ENCODE assay signal across 23 cellular contexts in genomic region chr15:67755264-67755663, GRCh38.
"Had no signal": no experiment of that assay in that cellular context is flagged by ENCODE, and none has a peak within 500 bp of the region (broad histone marks: within the 10 kb centered on the region; RNA-seq: fewer than 3 reads in every experiment).

No MANE protein-coding gene starts in this region.

- H3K27ac Mint-ChIP-seq: activated CD4-positive, alpha-beta T cell treated with anti-CD3 and anti-CD28 coated beads, Interleukin-2, amount 10 ng/mL, durations not matched to agents 7 days and 5 days; activated T-helper 1 cell treated with anti-CD3 and anti-CD28 coated beads, Interleukin-12 subunit alpha, Interleukin-12 subunit beta, Interleukin-2, Interleukin-4 antibody, amounts not matched to agents 30 ng/mL and 10 ng/mL and 1 ng/mL, durations not matched to agents 14 hours and 24 hours and 36 hours; dendritic cell treated with granulocyte-macrophage colony-stimulating factor and Interleukin-4, amounts not matched to agents 40 ng/mL and 50 ng/mL, for 4 days; neural progenitor cell; stimulated activated memory B cell treated with anti-CD40 and anti-IgM and Interleukin-4, amounts not matched to agents 10 μg/mL and 1 μg/mL and 100 μg/mL, for 72 hours had no signal

- ATAC-seq: foreskin keratinocyte; left colon; psoas muscle; stimulated activated memory B cell treated with anti-CD40 and anti-IgM and Interleukin-4, amounts not matched to agents 10 μg/mL and 1 μg/mL and 100 μg/mL, for 72 hours had no signal

- DNase-seq: activated CD4-positive, alpha-beta T cell treated with anti-CD3 and anti-CD28 coated beads, Interleukin-2, amount 10 ng/mL, durations not matched to agents 7 days and 5 days; activated CD4-positive, CD25-positive, alpha-beta regulatory T cell treated with anti-CD3 and anti-CD28 coated beads, Interleukin-2, amount 50 U/mL, for 72 hours; activated CD8-positive, alpha-beta memory T cell treated with anti-CD3 and anti-CD28 coated beads, Interleukin-2, amount 50 U/mL, for 4 hours; activated gamma-delta T cell; activated naive CD4-positive, alpha-beta T cell treated with anti-CD3 and anti-CD28 coated beads, Interleukin-2, amount 50 U/mL, for 16 hours; activated T-cell treated with anti-CD3 and anti-CD28 coated beads, Interleukin-2, amount 50 U/mL, for 1 hour; effector CD4-positive, alpha-beta T cell; foreskin keratinocyte; heart left ventricle; kidney; left colon; mammary epithelial cell; occipital lobe; psoas muscle; sigmoid colon; small intestine; stimulated activated CD4-positive, alpha-beta T cell treated with anti-CD3 and anti-CD28 coated beads, Interleukin-4, amount 100 ng/mL, for 24 hours had no signal

- H3K4me3 Mint-ChIP-seq: activated CD4-positive, alpha-beta T cell treated with anti-CD3 and anti-CD28 coated beads, Interleukin-2, amount 10 ng/mL, durations not matched to agents 7 days and 5 days; activated T-helper 1 cell treated with anti-CD3 and anti-CD28 coated beads, Interleukin-12 subunit alpha, Interleukin-12 subunit beta, Interleukin-2, Interleukin-4 antibody, amounts not matched to agents 30 ng/mL and 10 ng/mL and 1 ng/mL, durations not matched to agents 14 hours and 24 hours and 36 hours; central memory CD8-positive, alpha-beta T cell; dendritic cell treated with granulocyte-macrophage colony-stimulating factor and Interleukin-4, amounts not matched to agents 40 ng/mL and 50 ng/mL, for 4 days; neural progenitor cell; stimulated activated memory B cell treated with anti-CD40 and anti-IgM and Interleukin-4, amounts not matched to agents 10 μg/mL and 1 μg/mL and 100 μg/mL, for 72 hours had no signal

- H3K27me3 Mint-ChIP-seq: activated CD4-positive, alpha-beta T cell treated with anti-CD3 and anti-CD28 coated beads, Interleukin-2, amount 10 ng/mL, durations not matched to agents 7 days and 5 days; central memory CD8-positive, alpha-beta T cell; dendritic cell treated with granulocyte-macrophage colony-stimulating factor and Interleukin-4, amounts not matched to agents 40 ng/mL and 50 ng/mL, for 4 days; stimulated activated memory B cell treated with anti-CD40 and anti-IgM and Interleukin-4, amounts not matched to agents 10 μg/mL and 1 μg/mL and 100 μg/mL, for 72 hours had no signal

- H3K9me3 Mint-ChIP-seq: activated T-helper 1 cell treated with anti-CD3 and anti-CD28 coated beads, Interleukin-12 subunit alpha, Interleukin-12 subunit beta, Interleukin-2, Interleukin-4 antibody, amounts not matched to agents 30 ng/mL and 10 ng/mL and 1 ng/mL, durations not matched to agents 14 hours and 24 hours and 36 hours; central memory CD8-positive, alpha-beta T cell; dendritic cell treated with granulocyte-macrophage colony-stimulating factor and Interleukin-4, amounts not matched to agents 40 ng/mL and 50 ng/mL, for 4 days; immature natural killer cell; neural progenitor cell; stimulated activated memory B cell treated with anti-CD40 and anti-IgM and Interleukin-4, amounts not matched to agents 10 μg/mL and 1 μg/mL and 100 μg/mL, for 72 hours had no signal
